9 cellular contexts compared by ENCODE assay signal in genomic region chr6:2790588-2790987, GRCh38. TPM values are rescaled to one million over a fixed set of nuclear protein-coding genes. Genes with fewer than 3 reads are reported as not detected.
DNase-seq lines count a peak whose midpoint lies in the region; ATAC-seq and TF ChIP-seq lines count a peak whose summit lies in the region.
"Had no signal": no experiment of that assay in that cellular context is flagged by ENCODE, and none has a peak within 500 bp of the region (broad histone marks: within the 10 kb centered on the region; RNA-seq: fewer than 3 reads in every experiment).

No MANE protein-coding gene starts in this region.

- H3K4me3 ChIP-seq in PC-3 (ENCODE audit: low read length) = no peak overlapping the region
- no peak overlapping the region for H3K4me3 ChIP-seq in esophagus (ENCODE audit: low read depth in 1 of 2, low read length in 2 of 2)
- peak overlapping the region in 1 of 2 donors; percentile 9 for H3K4me3 ChIP-seq in muscle layer of duodenum (ENCODE audit: low read depth in 1 of 2, low read length in 2 of 2)

- DNase-seq in AG08395 (ENCODE audit: low spot score) (peak; percentile 31), PC-3 (peak; percentile 30), HuH-7 (ENCODE audit: low spot score) (no peak)
- no peak for DNase-seq in activated CD4-positive, alpha-beta T cell treated with anti-CD3 and anti-CD28 coated beads, Interleukin-2, amount 50 U/mL, for 1 hour
- DNase-seq: NCI-H2107 had no signal

- H3K27me3 ChIP-seq in PC-3 (ENCODE audit: low read length) = no peaks in the 10 kb centered on the region
- H3K27me3 ChIP-seq in esophagus (ENCODE audit: control insufficient read depth in 1 of 2, insufficient read depth in 2 of 2, low read length in 2 of 2) = no peaks in the 10 kb centered on the region
- H3K27me3 ChIP-seq in muscle layer of duodenum (ENCODE audit: low read depth, low read length) = no peaks in the 10 kb centered on the region

- POLR2A ChIA-PET in PC-3 (lab: Charles Lee; ENCODE audit: unreplicated experiment) = interaction anchor here (0.6 to 1.0 kb wide), 5 partner anchors 27 to 60 kb away, joined by 3 to 9 read pairs (median 4); partner anchors contain the start of gene SERPINB1

- H3K4me1 ChIP-seq in PC-3 (ENCODE audit: insufficient read depth, low read length) (peaks cover 59% of the 10 kb centered on the region), esophagus (ENCODE audit: control insufficient read depth in 2 of 2, insufficient read depth in 2 of 2, low read length in 1 of 2) (peaks cover 6 to 7% of the 10 kb centered on the region in 2 donors), muscle layer of duodenum (ENCODE audit: control insufficient read depth in 1 of 2, insufficient read depth in 2 of 2, low read length in 2 of 2) (peaks cover 0 to 12% of the 10 kb centered on the region in 2 donors)

- H4K20me1 ChIP-seq in PC-3 (ENCODE audit: low read length) = no peaks in the 10 kb centered on the region

- H3K4me2 ChIP-seq in PC-3 (ENCODE audit: low read length) = peak overlapping the region; percentile 27

- peaks cover 27% of the 10 kb centered on the region for H3K79me2 ChIP-seq in PC-3 (ENCODE audit: low read length)

- no peak overlapping the region for H2AFZ ChIP-seq in PC-3 (ENCODE audit: low read length)

- TF ChIP-seq CTCF in PC-3 (conservative IDR thresholded peaks at IDR 0.05; ENCODE audit: low read depth, low read length) = no peak

- ATAC-seq in PC-3 (peak; percentile 46), HG02885 (IDR thresholded peaks at IDR 0.05; ENCODE audit: poor library complexity, unreplicated experiment) (no peak), HG02610 (IDR thresholded peaks at IDR 0.05; ENCODE audit: unreplicated experiment) (no peak)

- H3K36me3 ChIP-seq in PC-3 (ENCODE audit: low read depth, low read length) = peaks cover 5% of the 10 kb centered on the region; the same call in 1 of the 2 replicates
- H3K36me3 ChIP-seq in esophagus (ENCODE audit: control insufficient read depth in 2 of 2, insufficient read depth in 2 of 2, low read length in 1 of 2) = peaks cover 0 to 13% of the 10 kb centered on the region in 2 donors
- H3K36me3 ChIP-seq in muscle layer of duodenum (ENCODE audit: control insufficient read depth in 1 of 2, insufficient read depth in 2 of 2, low read length in 2 of 2) = peaks cover 0 to 13% of the 10 kb centered on the region in 2 donors

- CTCF ChIA-PET in PC-3 (lab: Charles Lee) = interaction anchor here (0.6 to 2.6 kb wide), 8 partner anchors 27 to 196 kb away, joined by 3 to 26 read pairs (median 6); partner anchors contain the start of gene SERPINB1

- intact Hi-C loops in PC-3 (cut with micrococcal nuclease) = loop anchor here (2.0 kb wide), 1 partner anchor 52 kb away; no protein-coding TSS in a partner anchor

- BruUV-seq in PC-3 (replicated peaks; lab: Mats Ljungman, UMichigan) = TSS peak; percentile 92

- H3F3A ChIP-seq in PC-3 (ENCODE audit: low read length, unreplicated experiment) = peaks cover 12% of the 10 kb centered on the region

- H3K9me2 ChIP-seq in PC-3 (replicated peaks; ENCODE audit: low read length) = no peaks in the 10 kb centered on the region

- WGBS in esophagus, 2 donors = 67 to 82% methylated on average over 4 of the region's 4 CpGs

- H3K27ac ChIP-seq in PC-3 (ENCODE audit: low read length) (peak overlapping the region; percentile 98), esophagus (ENCODE audit: low read depth in 2 of 2, low read length in 1 of 2) (peak overlapping the region; percentile 49 to 77), muscle layer of duodenum (ENCODE audit: low read length) (peak overlapping the region; percentile 58)

- H3K9ac ChIP-seq in PC-3 (ENCODE audit: low read length) = peak overlapping the region; percentile 88

- H3K9me3 ChIP-seq in PC-3 (ENCODE audit: low read length) = no peaks in the 10 kb centered on the region
- H3K9me3 ChIP-seq in esophagus (ENCODE audit: control insufficient read depth in 2 of 2, insufficient read depth in 1 of 2, low read depth in 1 of 2, low read length in 1 of 2) = no peaks in the 10 kb centered on the region
- no peaks in the 10 kb centered on the region for H3K9me3 ChIP-seq in muscle layer of duodenum (ENCODE audit: control insufficient read depth in 1 of 2, low read length in 2 of 2)

RNA-seq across cellular contexts. Expression of gene WRNIP1, which starts 25.4 kb away (rescaled TPM):
- 92.2 and 114 TPM in 2 replicates for total RNA-seq in PC-3 (2014; rRNA removed)
- 10 to 100 TPM; 50.0 to 71.2 TPM for polyA plus RNA-seq in esophagus

RNA-seq across cellular contexts. Expression of gene MYLK4, which starts 39.9 kb away (rescaled TPM):
- 0.11 and 0.23 TPM in 2 replicates for total RNA-seq in PC-3 (2014; rRNA removed)
- polyA plus RNA-seq in esophagus = under 1 TPM; 0.59 to 0.75 TPM

RNA-seq across cellular contexts. Expression of gene SERPINB1, which starts 51.1 kb away (rescaled TPM):
- total RNA-seq in PC-3 (2014; rRNA removed) = 78.7 and 133 TPM in 2 replicates
- 100 to 1,000 TPM; 302 to 549 TPM for polyA plus RNA-seq in esophagus

Comparison
In these comparisons a context has a peak if more than half of its experiments do, and no peak if none do; other contexts are left out.
1. DNase-seq: peak in AG08395 (single experiment) and PC-3 (single experiment); none in activated CD4-positive, alpha-beta T cell treated with anti-CD3 and anti-CD28 coated beads, Interleukin-2, amount 50 U/mL, for 1 hour (single experiment) and HuH-7 (single experiment).
2. Peak in every context shown above with its lines, with median percentiles within 50 percentile points of each other: H3K27ac ChIP-seq.